In the genomic region with DNA sequence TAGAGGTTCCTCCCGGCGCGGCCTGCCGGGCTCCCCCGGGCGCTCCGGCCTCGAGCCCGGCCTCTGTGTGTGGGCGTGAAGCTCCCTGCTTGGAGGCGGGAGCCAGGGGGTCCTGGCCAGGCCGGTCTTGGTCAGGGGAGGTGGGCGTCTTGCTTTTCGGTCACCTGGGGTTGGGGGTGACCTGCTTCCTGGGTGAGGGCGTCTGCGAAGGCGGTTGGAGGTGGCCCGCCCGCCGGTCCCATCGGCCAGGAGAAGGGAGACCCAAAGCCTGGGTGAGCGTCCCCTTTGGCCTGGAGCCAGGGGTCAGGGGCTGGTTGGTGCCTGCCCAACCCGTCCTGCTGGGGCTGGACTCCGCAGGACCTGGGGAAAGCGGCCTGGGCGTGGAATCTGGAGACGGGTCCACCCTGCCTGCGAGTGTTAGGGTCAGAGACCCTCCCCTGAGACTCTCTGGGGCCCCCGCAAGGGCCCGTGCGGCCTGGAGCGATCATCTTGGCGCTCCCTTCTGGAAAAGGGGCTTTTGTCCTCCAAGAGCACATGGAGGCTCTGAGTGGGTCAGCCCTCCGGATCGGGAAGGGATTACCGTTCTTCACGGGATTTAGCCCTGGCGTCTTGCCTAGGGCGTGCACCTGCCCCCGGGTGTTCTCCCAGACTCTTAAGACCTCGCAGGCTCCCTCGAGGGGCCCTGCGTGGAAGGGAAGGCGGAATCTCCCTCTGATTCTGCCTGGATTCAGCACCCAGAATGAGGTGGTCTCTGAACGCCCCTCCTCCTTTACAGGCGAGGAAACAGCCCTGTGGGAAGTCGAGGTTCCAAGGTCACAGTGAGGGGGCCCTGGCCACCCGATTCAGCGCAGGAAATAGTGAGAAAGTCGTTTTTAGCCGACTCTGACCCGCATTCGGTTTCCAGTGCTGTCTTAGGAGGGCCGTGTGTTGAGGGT, we compare ENCODE assay signal across 8 cellular contexts. TPM values are rescaled to one million over a fixed set of nuclear protein-coding genes. Genes with fewer than 3 reads are reported as not detected.
A peak's percentile ranks its signal among the peaks of the same experiment; 100 is the strongest.
DNase-seq lines count a peak whose midpoint lies in the region; ATAC-seq and TF ChIP-seq lines count a peak whose summit lies in the region.

No MANE protein-coding gene starts in this region.

- H3K9me3 Mint-ChIP-seq in activated naive CD4-positive, alpha-beta T cell treated with anti-CD3 and anti-CD28 coated beads for 36 hours = no peaks in the 10 kb centered on the region
- peaks cover 9% of the 10 kb centered on the region for H3K9me3 Mint-ChIP-seq in endodermal cell

- TF ChIP-seq CTCF in RWPE2 (IDR thresholded peaks at IDR 0.05; ENCODE audit: poor library complexity, severe bottlenecking) (no peak), endodermal cell (conservative IDR thresholded peaks at IDR 0.05) (no peak)

- 1 to 2% methylated on average over 33 to 54 of the region's 54 CpGs for WGBS in endodermal cell (ENCODE audit: insufficient coverage in 1 of 2, insufficient read length in 1 of 2), 2 experiments

- peaks cover 16% of the 10 kb centered on the region for H3K36me3 ChIP-seq in RWPE2 (ENCODE audit: low read depth)
- peaks cover 18% of the 10 kb centered on the region for H3K36me3 ChIP-seq in endodermal cell (ENCODE audit: control insufficient read depth, insufficient read depth, low read length)
- H3K36me3 ChIP-seq in mucosa of rectum (ENCODE audit: control insufficient read depth in 2 of 2, insufficient read depth in 2 of 2, low read length in 2 of 2) = peaks cover 2 to 9% of the 10 kb centered on the region in 2 donors

- H3K27me3 ChIP-seq in RWPE2 (ENCODE audit: insufficient read depth, poor library complexity, severe bottlenecking) (no peaks in the 10 kb centered on the region), endodermal cell (ENCODE audit: control insufficient read depth, insufficient read depth, low read length, poor library complexity, severe bottlenecking) (no peaks in the 10 kb centered on the region), mucosa of rectum (ENCODE audit: control insufficient read depth in 2 of 2, insufficient read depth in 2 of 2, low read length in 2 of 2) (no peaks in the 10 kb centered on the region)

- H3K27ac ChIP-seq in RWPE2 (ENCODE audit: poor library complexity, severe bottlenecking) (peak overlapping the region; percentile 93), endodermal cell (ENCODE audit: low read depth, low read length) (peak overlapping the region; percentile 75), mucosa of rectum (ENCODE audit: low read depth in 2 of 2, low read length in 2 of 2) (peak overlapping the region; percentile 88 to 92)

- intact Hi-C loops in activated naive CD4-positive, alpha-beta T cell treated with anti-CD3 and anti-CD28 coated beads for 36 hours (cut with micrococcal nuclease) = loop anchor here (1.0 to 5.0 kb wide), 8 partner anchors 38 to 344 kb away; partner anchors contain the start of genes CDC34, KISS1R, POLRMT and PTBP1

- DNase-seq in activated naive CD4-positive, alpha-beta T cell treated with anti-CD3 and anti-CD28 coated beads for 36 hours = peak; percentile 40
- DNase-seq in activated naive CD4-positive, alpha-beta T cell (lab: John Stamatoyannopoulos, UW) = no peak
- DNase-seq in RWPE2 (ENCODE audit: low spot score) (no peak), endodermal cell (peak; percentile 73), COR-L47 (lab: John Stamatoyannopoulos, UW) (no peak)

- H3K4me1 ChIP-seq in RWPE2 (ENCODE audit: insufficient read depth, poor library complexity, severe bottlenecking) (peaks cover 7% of the 10 kb centered on the region), endodermal cell (ENCODE audit: control insufficient read depth, insufficient read depth, low read length) (peaks cover 3% of the 10 kb centered on the region), mucosa of rectum (ENCODE audit: control insufficient read depth in 2 of 2, insufficient read depth in 2 of 2, low read length in 2 of 2) (peaks cover 29% of the 10 kb centered on the region in 2 donors)

- H3K36me3 Mint-ChIP-seq in activated naive CD4-positive, alpha-beta T cell treated with anti-CD3 and anti-CD28 coated beads for 36 hours (ENCODE audit: low read depth) = peaks cover 3% of the 10 kb centered on the region
- peaks cover 12% of the 10 kb centered on the region for H3K36me3 Mint-ChIP-seq in endodermal cell (ENCODE audit: low read depth)

- ATAC-seq in HG03045 (IDR thresholded peaks at IDR 0.05; ENCODE audit: unreplicated experiment) (peak; percentile 3), RWPE2 (ENCODE audit: low read depth) (no peak), HG02938 (IDR thresholded peaks at IDR 0.05; ENCODE audit: unreplicated experiment) (no peak)

- H3K4me3 ChIP-seq in RWPE2 (ENCODE audit: severe bottlenecking) = peak overlapping the region; percentile 82
- H3K4me3 ChIP-seq in endodermal cell (ENCODE audit: low read length) = peak overlapping the region; percentile 91
- H3K4me3 ChIP-seq in mucosa of rectum (ENCODE audit: low read length in 2 of 2) = peak overlapping the region; percentile 86 to 91

- peak overlapping the region; percentile 65 for H3K27ac Mint-ChIP-seq in activated naive CD4-positive, alpha-beta T cell treated with anti-CD3 and anti-CD28 coated beads for 36 hours
- peak overlapping the region; percentile 89 for H3K27ac Mint-ChIP-seq in endodermal cell

- H3K4me1 Mint-ChIP-seq in activated naive CD4-positive, alpha-beta T cell treated with anti-CD3 and anti-CD28 coated beads for 36 hours (ENCODE audit: low read depth) = peaks cover 36% of the 10 kb centered on the region
- peaks cover 18% of the 10 kb centered on the region for H3K4me1 Mint-ChIP-seq in endodermal cell

- no peaks in the 10 kb centered on the region for H3K27me3 Mint-ChIP-seq in activated naive CD4-positive, alpha-beta T cell treated with anti-CD3 and anti-CD28 coated beads for 36 hours (ENCODE audit: low read depth)
- H3K27me3 Mint-ChIP-seq in endodermal cell (ENCODE audit: insufficient read depth) = peaks cover 9% of the 10 kb centered on the region

- CTCF ChIA-PET in activated naive CD4-positive, alpha-beta T cell treated with anti-CD3 and anti-CD28 coated beads for 36 hours (lab: Charles Lee) = no interaction called here

- H3K9ac ChIP-seq in endodermal cell (ENCODE audit: extremely low read depth, low read length, poor library complexity, severe bottlenecking) (peak overlapping the region; percentile 98), mucosa of rectum (ENCODE audit: low read depth in 1 of 2, low read length in 2 of 2) (peak overlapping the region; percentile 93 to 96)

- peak overlapping the region; percentile 78 for H3K4me3 Mint-ChIP-seq in activated naive CD4-positive, alpha-beta T cell treated with anti-CD3 and anti-CD28 coated beads for 36 hours
- H3K4me3 Mint-ChIP-seq in endodermal cell = peak overlapping the region; percentile 88

- H3K9me3 ChIP-seq in RWPE2 (ENCODE audit: severe bottlenecking) (no peaks in the 10 kb centered on the region), endodermal cell (ENCODE audit: control insufficient read depth, low read length) (no peaks in the 10 kb centered on the region), mucosa of rectum (ENCODE audit: control insufficient read depth in 2 of 2, low read length in 2 of 2) (no peaks in the 10 kb centered on the region)

RNA-seq across cellular contexts. Expression of gene BSG, which starts 0.8 kb away (rescaled TPM):
- total RNA-seq in activated naive CD4-positive, alpha-beta T cell treated with anti-CD3 and anti-CD28 coated beads for 36 hours = 100 to 1,000 TPM; 160 to 161 TPM
- 100 to 1,000 TPM; 808 to 833 TPM for total RNA-seq in endodermal cell
- 629 TPM for polyA plus RNA-seq in endodermal cell (2013, experiment 1 of 2)
- polyA plus RNA-seq in endodermal cell (2013, experiment 2 of 2) = 588 TPM

RNA-seq across cellular contexts. Expression of gene HCN2, which starts 16.5 kb away (rescaled TPM):
- under 1 TPM; 0.41 to 0.49 TPM for total RNA-seq in activated naive CD4-positive, alpha-beta T cell treated with anti-CD3 and anti-CD28 coated beads for 36 hours
- under 1 TPM; 0.15 to 0.75 TPM for total RNA-seq in endodermal cell
- polyA plus RNA-seq in endodermal cell (2013, experiment 1 of 2) = 1.2 TPM
- 0.79 TPM for polyA plus RNA-seq in endodermal cell (2013, experiment 2 of 2)

RNA-seq across cellular contexts. Expression of gene GZMM, which starts 29.3 kb away (rescaled TPM):
- 10 to 100 TPM; 20.7 TPM for total RNA-seq in activated naive CD4-positive, alpha-beta T cell treated with anti-CD3 and anti-CD28 coated beads for 36 hours
- total RNA-seq in endodermal cell = under 1 TPM in 1 of 2 donors, not detected in 1; 0.51 TPM
- polyA plus RNA-seq in endodermal cell (2013, experiment 1 of 2) = not detected
- polyA plus RNA-seq in endodermal cell (2013, experiment 2 of 2) = not detected

RNA-seq across cellular contexts. Expression of gene CDC34, which starts 41.6 kb away (rescaled TPM):
- total RNA-seq in activated naive CD4-positive, alpha-beta T cell treated with anti-CD3 and anti-CD28 coated beads for 36 hours = 10 to 100 TPM; 42.1 to 42.5 TPM
- total RNA-seq in endodermal cell = 100 to 1,000 TPM; 128 to 138 TPM
- polyA plus RNA-seq in endodermal cell (2013, experiment 1 of 2) = 116 TPM
- polyA plus RNA-seq in endodermal cell (2013, experiment 2 of 2) = 123 TPM

Comparison
In these comparisons a context has a peak if more than half of its experiments do, and no peak if none do; other contexts are left out.
1. DNase-seq: peak in activated naive CD4-positive, alpha-beta T cell treated with anti-CD3 and anti-CD28 coated beads for 36 hours (single experiment) and endodermal cell (single experiment); none in activated naive CD4-positive, alpha-beta T cell (0 of 4), RWPE2 (single experiment) and COR-L47 (single experiment).
2. RNA of gene BSG, which starts 0.8 kb away (total RNA-seq): 808 to 833 TPM in endodermal cell; 160 to 161 TPM in activated naive CD4-positive, alpha-beta T cell treated with anti-CD3 and anti-CD28 coated beads for 36 hours; every median in the first group is over 4 times any median in the second.
3. RNA of gene GZMM, which starts 29.3 kb away (total RNA-seq): 20.7 TPM in activated naive CD4-positive, alpha-beta T cell treated with anti-CD3 and anti-CD28 coated beads for 36 hours; 0.51 TPM in endodermal cell; every median in the first group is over 10 times any median in the second.
4. Peak in every context shown above with its lines, with median percentiles within 50 percentile points of each other: H3K27ac ChIP-seq and H3K4me3 ChIP-seq.